Comparison of ENCODE assay signal across 1 cellular context in genomic region chr7:140673063-140673769, GRCh38.
TF ChIP-seq lines count a peak whose summit lies in the region.

No MANE protein-coding gene starts in this region.

TF ChIP-seq in K562, 482 proteins besides CTCF, POLR2A, EP300 and RAD21 (continued from another document and continues in another):
- no peak for TF ChIP-seq RBM39 (optimal IDR thresholded peaks at IDR 0.05; ENCODE audit: low read depth, low read length)
- no peak for TF ChIP-seq SLC30A9 (CRISPR knock-in tag; IDR thresholded peaks at IDR 0.05)
- TF ChIP-seq NONO (IDR thresholded peaks at IDR 0.05; ENCODE audit: low read depth in 2 of 2, low read length in 1 of 2): peak; percentile 60 to 89
- peak; percentile 46 for TF ChIP-seq RBM22 (IDR thresholded peaks at IDR 0.05; ENCODE audit: low read depth, low read length, poor library complexity, severe bottlenecking)
- no peak for TF ChIP-seq IRF2 (CRISPR knock-in tag; IDR thresholded peaks at IDR 0.05)
- peak; percentile 64; the same call in 1 of the 2 replicates for TF ChIP-seq ZNF592 (IDR thresholded peaks at IDR 0.05)
- peak; percentile 81 for TF ChIP-seq KDM2B (CRISPR knock-in tag; IDR thresholded peaks at IDR 0.05)
- TF ChIP-seq POLR3G (IDR thresholded peaks at IDR 0.05; ENCODE audit: extremely low read depth, insufficient read length, insufficient replicate concordance): no peak
- 0 out of 2 replicates have a peak, but pooled peaks have one; percentile 61 for TF ChIP-seq ZBTB43 (CRISPR knock-in tag; IDR thresholded peaks at IDR 0.05)
- peak; percentile 59 to 95; a peak in 3 of 4 replicates for TF ChIP-seq MAZ (CRISPR knock-in tag; conservative IDR thresholded peaks at IDR 0.05 in 1 of 2, IDR thresholded peaks at IDR 0.05 in 1 of 2)
- TF ChIP-seq PBX2 (CRISPR knock-in tag; IDR thresholded peaks at IDR 0.05; ENCODE audit: low read depth): no peak
- no peak for TF ChIP-seq PBX2 (tag; conservative IDR thresholded peaks at IDR 0.05; ENCODE audit: low read depth)
- TF ChIP-seq KLF1 (tag; IDR thresholded peaks at IDR 0.05): peak; percentile 51; the same call in 1 of the 2 replicates
- TF ChIP-seq RFX5 (IDR thresholded peaks at IDR 0.05; ENCODE audit: low read depth, low read length): no peak
- peak; percentile 19; the same call in 1 of the 2 replicates for TF ChIP-seq ZNF263 (CRISPR knock-in tag; IDR thresholded peaks at IDR 0.05; ENCODE audit: borderline replicate concordance)
- no peak for TF ChIP-seq ZNF507 (tag; conservative IDR thresholded peaks at IDR 0.05)
- no peak for TF ChIP-seq BACH1 (tag; IDR thresholded peaks at IDR 0.05)
- no peak for TF ChIP-seq NR4A1 (CRISPR knock-in tag; IDR thresholded peaks at IDR 0.05)
- peak; percentile 38; the same call in 1 of the 2 replicates for TF ChIP-seq NR4A1 (tag; IDR thresholded peaks at IDR 0.05)
- no peak for TF ChIP-seq PHB2 (IDR thresholded peaks at IDR 0.05; ENCODE audit: low read depth)
- no peak for TF ChIP-seq NFXL1 (CRISPR knock-in tag; IDR thresholded peaks at IDR 0.05)
- peak; percentile 80 for TF ChIP-seq VEZF1 (CRISPR knock-in tag; IDR thresholded peaks at IDR 0.05)
- no peak for TF ChIP-seq ZNF398 (CRISPR knock-in tag; IDR thresholded peaks at IDR 0.05)
- TF ChIP-seq EGR1 (conservative IDR thresholded peaks at IDR 0.05): no peak
- peak; percentile 37; the same call in 1 of the 2 replicates for TF ChIP-seq HNRNPL (IDR thresholded peaks at IDR 0.05; ENCODE audit: low read depth, low read length)
- peak; percentile 66 to 84 for TF ChIP-seq E2F6 (IDR thresholded peaks at IDR 0.05; ENCODE audit: borderline replicate concordance in 1 of 2, extremely low read depth in 1 of 2, insufficient read depth in 1 of 2, insufficient read length in 1 of 2, low read depth in 1 of 2, low read length in 1 of 2, poor library complexity in 1 of 2, severe bottlenecking in 1 of 2)
- no peak for TF ChIP-seq FOXA3 (CRISPR knock-in tag; conservative IDR thresholded peaks at IDR 0.05 in 1 of 2, IDR thresholded peaks at IDR 0.05 in 1 of 2)
- no peak for TF ChIP-seq SFPQ (IDR thresholded peaks at IDR 0.05; ENCODE audit: low read depth, low read length)
- TF ChIP-seq BMI1 (IDR thresholded peaks at IDR 0.05; ENCODE audit: low read length): no peak
- no peak for TF ChIP-seq ETV5 (CRISPR knock-in tag; IDR thresholded peaks at IDR 0.05; ENCODE audit: low read depth)
- no peak for TF ChIP-seq TRIM25 (IDR thresholded peaks at IDR 0.05; ENCODE audit: borderline replicate concordance)
- peak in 1 of 2 experiments; percentile 79; a peak in 1 of 4 replicates for TF ChIP-seq UBTF (IDR thresholded peaks at IDR 0.05; ENCODE audit: borderline replicate concordance in 1 of 2, low read depth in 2 of 2, low read length in 2 of 2)
